1 cellular context compared by ENCODE assay signal in genomic region chr3:136595862-136596697, GRCh38.
TF ChIP-seq lines count a peak whose summit lies in the region.

No MANE protein-coding gene starts in this region.

TF ChIP-seq in IMR-90, 13 proteins besides CTCF, POLR2A, EP300 and RAD21:
- TF ChIP-seq MXI1 (IDR thresholded peaks at IDR 0.05; ENCODE audit: borderline replicate concordance, low read depth, low read length) (no peak), NFE2L2 (IDR thresholded peaks at IDR 0.05; ENCODE audit: low read depth, low read length) (no peak), BHLHE40 (IDR thresholded peaks at IDR 0.05; ENCODE audit: low read depth, low read length) (no peak), SMC3 (IDR thresholded peaks at IDR 0.05; ENCODE audit: low read depth, low read length) (no peak), USF2 (IDR thresholded peaks at IDR 0.05; ENCODE audit: low read depth, low read length) (no peak), MAFK (IDR thresholded peaks at IDR 0.05; ENCODE audit: low read depth, low read length) (no peak), RCOR1 (IDR thresholded peaks at IDR 0.05; ENCODE audit: insufficient replicate concordance, low read length) (no peak), CHD1 (IDR thresholded peaks at IDR 0.05; ENCODE audit: low read depth, low read length) (no peak), ELK1 (IDR thresholded peaks at IDR 0.05; ENCODE audit: borderline replicate concordance, low read depth, low read length) (no peak), MAZ (IDR thresholded peaks at IDR 0.05; ENCODE audit: borderline replicate concordance, low read depth, low read length) (no peak), RFX5 (IDR thresholded peaks at IDR 0.05; ENCODE audit: low read depth, low read length) (no peak), CEBPB (IDR thresholded peaks at IDR 0.05; ENCODE audit: low read depth, low read length) (no peak), FOS (IDR thresholded peaks at IDR 0.05; ENCODE audit: low read depth, low read length) (no peak)
